ENCODE assay signal across 1 cellular context in the genomic region with DNA sequence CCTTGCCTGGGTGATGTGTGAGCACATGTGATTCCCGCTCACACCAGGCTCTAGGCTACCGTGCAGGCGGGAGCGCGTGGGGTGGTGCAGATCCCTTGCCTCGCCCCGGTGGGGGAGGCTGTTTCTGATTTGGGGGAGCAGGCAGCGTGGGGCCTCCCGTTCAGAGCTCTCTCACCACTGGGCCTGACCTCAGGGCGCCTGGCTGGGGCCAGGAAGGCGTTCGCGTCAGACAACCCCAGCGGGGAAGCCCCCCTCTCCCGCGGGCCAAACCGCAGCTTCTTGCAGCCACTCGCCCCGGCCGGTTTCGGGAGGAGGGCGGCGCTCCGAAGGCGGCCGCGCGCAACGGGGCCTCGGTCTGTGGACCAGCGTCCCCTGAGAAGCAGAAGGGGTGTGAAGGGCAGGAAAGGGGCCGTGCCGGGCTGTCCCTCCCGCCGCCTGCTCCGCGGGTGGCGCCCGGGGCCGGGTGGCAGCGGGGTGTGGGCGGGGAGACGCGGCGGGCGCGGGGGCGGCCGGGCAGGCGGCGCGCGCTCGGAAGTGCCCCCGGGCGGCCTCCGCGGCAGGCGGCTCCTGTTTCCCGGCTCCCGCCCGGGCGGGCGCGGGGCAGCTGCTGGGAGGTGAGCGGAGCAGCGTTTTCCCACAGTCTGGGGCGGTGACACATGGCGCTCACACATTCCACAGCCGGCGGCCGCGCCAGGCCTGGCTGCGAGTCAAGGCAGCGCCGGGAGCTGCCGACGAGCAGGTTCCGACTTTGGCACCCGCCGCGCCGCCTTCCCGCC.
TF ChIP-seq lines count a peak whose summit lies in the region.

No MANE protein-coding gene starts in this region.

TF ChIP-seq in HepG2, 621 proteins besides CTCF, POLR2A, EP300 and RAD21 (continued from another document and continues in another):
- TF ChIP-seq ZNF136 (CRISPR knock-in tag; IDR thresholded peaks at IDR 0.05; ENCODE audit: low read depth) (0 out of 2 replicates have a peak, but pooled peaks have one; percentile 56), SP2 (CRISPR knock-in tag; IDR thresholded peaks at IDR 0.05) (0 out of 2 replicates have a peak, but pooled peaks have one; percentile 41), NFATC3 (CRISPR knock-in tag; IDR thresholded peaks at IDR 0.05) (peak; percentile 91; the same call in 1 of the 2 replicates), JDP2 (CRISPR knock-in tag; IDR thresholded peaks at IDR 0.05; ENCODE audit: borderline replicate concordance) (peak; percentile 33; the same call in 1 of the 2 replicates), ZZZ3 (CRISPR knock-in tag; IDR thresholded peaks at IDR 0.05; ENCODE audit: borderline replicate concordance) (peak; percentile 59; the same call in 1 of the 2 replicates), GLI4 (CRISPR knock-in tag; IDR thresholded peaks at IDR 0.05; ENCODE audit: borderline replicate concordance) (peak; percentile 18; the same call in 1 of the 2 replicates), RBAK (CRISPR knock-in tag; IDR thresholded peaks at IDR 0.05) (no peak), ZNF281 (CRISPR knock-in tag; IDR thresholded peaks at IDR 0.05; ENCODE audit: borderline replicate concordance) (peak; percentile 75; the same call in 1 of the 2 replicates), ZNF598 (CRISPR knock-in tag; IDR thresholded peaks at IDR 0.05; ENCODE audit: borderline replicate concordance) (peak; percentile 10; the same call in 1 of the 2 replicates), ATRX (CRISPR knock-in tag; IDR thresholded peaks at IDR 0.05; ENCODE audit: borderline replicate concordance) (no peak), ZNF350 (CRISPR knock-in tag; IDR thresholded peaks at IDR 0.05; ENCODE audit: borderline replicate concordance, low read depth) (peak; percentile 62), SP140L (CRISPR knock-in tag; IDR thresholded peaks at IDR 0.05; ENCODE audit: borderline replicate concordance) (0 out of 2 replicates have a peak, but pooled peaks have one; percentile 51), ZNF260 (CRISPR knock-in tag; IDR thresholded peaks at IDR 0.05; ENCODE audit: borderline replicate concordance, low read depth) (peak; percentile 83; the same call in 1 of the 2 replicates), ZNF616 (CRISPR knock-in tag; IDR thresholded peaks at IDR 0.05; ENCODE audit: low read depth) (peak; percentile 98), CENPX (CRISPR knock-in tag; IDR thresholded peaks at IDR 0.05) (no peak), MTF2 (CRISPR knock-in tag; IDR thresholded peaks at IDR 0.05; ENCODE audit: borderline replicate concordance) (no peak), REPIN1 (CRISPR knock-in tag; IDR thresholded peaks at IDR 0.05; ENCODE audit: borderline replicate concordance, low read depth) (no peak; the same call in 1 of the 2 replicates), ZNF558 (CRISPR knock-in tag; IDR thresholded peaks at IDR 0.05; ENCODE audit: borderline replicate concordance) (peak; percentile 79; the same call in 1 of the 2 replicates), ZNF33B (CRISPR knock-in tag; IDR thresholded peaks at IDR 0.05) (peak; percentile 96; the same call in 1 of the 2 replicates), FOXP1 (IDR thresholded peaks at IDR 0.05) (no peak), FOXP1 (CRISPR knock-in tag; IDR thresholded peaks at IDR 0.05) (no peak), ZNF225 (CRISPR knock-in tag; IDR thresholded peaks at IDR 0.05) (peak; percentile 97), ZNF776 (CRISPR knock-in tag; IDR thresholded peaks at IDR 0.05) (0 out of 2 replicates have a peak, but pooled peaks have one; percentile 91), ESRRA (CRISPR knock-in tag; IDR thresholded peaks at IDR 0.05; ENCODE audit: low read depth) (peak; percentile 90), TBX2 (CRISPR knock-in tag; IDR thresholded peaks at IDR 0.05; ENCODE audit: borderline replicate concordance) (peak; percentile 74), HNRNPK (IDR thresholded peaks at IDR 0.05; ENCODE audit: low read depth, low read length, poor library complexity, severe bottlenecking) (peak; percentile 15), RNF2 (conservative IDR thresholded peaks at IDR 0.05; ENCODE audit: low read depth) (peak; percentile 96), ZNF563 (CRISPR knock-in tag; IDR thresholded peaks at IDR 0.05) (peak; percentile 98), POGK (CRISPR knock-in tag; conservative IDR thresholded peaks at IDR 0.05) (peak; percentile 94), DPF2 (CRISPR knock-in tag; IDR thresholded peaks at IDR 0.05; ENCODE audit: borderline replicate concordance, low read depth) (no peak), ZNF550 (CRISPR knock-in tag; IDR thresholded peaks at IDR 0.05; ENCODE audit: borderline replicate concordance) (no peak), ZSCAN30 (CRISPR knock-in tag; IDR thresholded peaks at IDR 0.05) (no peak), ZNF619 (CRISPR knock-in tag; IDR thresholded peaks at IDR 0.05) (no peak), PLRG1 (conservative IDR thresholded peaks at IDR 0.05) (no peak), HMG20A (CRISPR knock-in tag; IDR thresholded peaks at IDR 0.05; ENCODE audit: borderline replicate concordance) (peak; percentile 60; the same call in 1 of the 2 replicates), RBFOX2 (IDR thresholded peaks at IDR 0.05; ENCODE audit: low read depth, low read length) (peak; percentile 60), FOXA3 (CRISPR knock-in tag; IDR thresholded peaks at IDR 0.05) (peak; percentile 57), YEATS4 (CRISPR knock-in tag; IDR thresholded peaks at IDR 0.05; ENCODE audit: borderline replicate concordance) (peak; percentile 53; the same call in 1 of the 2 replicates), ATF2 (CRISPR knock-in tag; IDR thresholded peaks at IDR 0.05) (peak; percentile 86; the same call in 1 of the 2 replicates), FOSL2 (CRISPR knock-in tag; IDR thresholded peaks at IDR 0.05) (peak; percentile 55), HDAC1 (CRISPR knock-in tag; IDR thresholded peaks at IDR 0.05) (peak; percentile 77)
- TF ChIP-seq, protein P1, sequence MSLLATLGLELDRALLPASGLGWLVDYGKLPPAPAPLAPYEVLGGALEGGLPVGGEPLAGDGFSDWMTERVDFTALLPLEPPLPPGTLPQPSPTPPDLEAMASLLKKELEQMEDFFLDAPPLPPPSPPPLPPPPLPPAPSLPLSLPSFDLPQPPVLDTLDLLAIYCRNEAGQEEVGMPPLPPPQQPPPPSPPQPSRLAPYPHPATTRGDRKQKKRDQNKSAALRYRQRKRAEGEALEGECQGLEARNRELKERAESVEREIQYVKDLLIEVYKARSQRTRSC (CRISPR knock-in tag; IDR thresholded peaks at IDR 0.05; ENCODE audit: low read depth): peak; percentile 3
- TF ChIP-seq, protein P2, sequence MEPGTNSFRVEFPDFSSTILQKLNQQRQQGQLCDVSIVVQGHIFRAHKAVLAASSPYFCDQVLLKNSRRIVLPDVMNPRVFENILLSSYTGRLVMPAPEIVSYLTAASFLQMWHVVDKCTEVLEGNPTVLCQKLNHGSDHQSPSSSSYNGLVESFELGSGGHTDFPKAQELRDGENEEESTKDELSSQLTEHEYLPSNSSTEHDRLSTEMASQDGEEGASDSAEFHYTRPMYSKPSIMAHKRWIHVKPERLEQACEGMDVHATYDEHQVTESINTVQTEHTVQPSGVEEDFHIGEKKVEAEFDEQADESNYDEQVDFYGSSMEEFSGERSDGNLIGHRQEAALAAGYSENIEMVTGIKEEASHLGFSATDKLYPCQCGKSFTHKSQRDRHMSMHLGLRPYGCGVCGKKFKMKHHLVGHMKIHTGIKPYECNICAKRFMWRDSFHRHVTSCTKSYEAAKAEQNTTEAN (CRISPR knock-in tag; conservative IDR thresholded peaks at IDR 0.05): peak; percentile 97
- TF ChIP-seq, protein P3, sequence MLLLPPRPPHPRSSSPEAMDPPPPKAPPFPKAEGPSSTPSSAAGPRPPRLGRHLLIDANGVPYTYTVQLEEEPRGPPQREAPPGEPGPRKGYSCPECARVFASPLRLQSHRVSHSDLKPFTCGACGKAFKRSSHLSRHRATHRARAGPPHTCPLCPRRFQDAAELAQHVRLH (CRISPR knock-in tag; IDR thresholded peaks at IDR 0.05; ENCODE audit: borderline replicate concordance, low read depth): peak; percentile 93
- TF ChIP-seq, protein P4, sequence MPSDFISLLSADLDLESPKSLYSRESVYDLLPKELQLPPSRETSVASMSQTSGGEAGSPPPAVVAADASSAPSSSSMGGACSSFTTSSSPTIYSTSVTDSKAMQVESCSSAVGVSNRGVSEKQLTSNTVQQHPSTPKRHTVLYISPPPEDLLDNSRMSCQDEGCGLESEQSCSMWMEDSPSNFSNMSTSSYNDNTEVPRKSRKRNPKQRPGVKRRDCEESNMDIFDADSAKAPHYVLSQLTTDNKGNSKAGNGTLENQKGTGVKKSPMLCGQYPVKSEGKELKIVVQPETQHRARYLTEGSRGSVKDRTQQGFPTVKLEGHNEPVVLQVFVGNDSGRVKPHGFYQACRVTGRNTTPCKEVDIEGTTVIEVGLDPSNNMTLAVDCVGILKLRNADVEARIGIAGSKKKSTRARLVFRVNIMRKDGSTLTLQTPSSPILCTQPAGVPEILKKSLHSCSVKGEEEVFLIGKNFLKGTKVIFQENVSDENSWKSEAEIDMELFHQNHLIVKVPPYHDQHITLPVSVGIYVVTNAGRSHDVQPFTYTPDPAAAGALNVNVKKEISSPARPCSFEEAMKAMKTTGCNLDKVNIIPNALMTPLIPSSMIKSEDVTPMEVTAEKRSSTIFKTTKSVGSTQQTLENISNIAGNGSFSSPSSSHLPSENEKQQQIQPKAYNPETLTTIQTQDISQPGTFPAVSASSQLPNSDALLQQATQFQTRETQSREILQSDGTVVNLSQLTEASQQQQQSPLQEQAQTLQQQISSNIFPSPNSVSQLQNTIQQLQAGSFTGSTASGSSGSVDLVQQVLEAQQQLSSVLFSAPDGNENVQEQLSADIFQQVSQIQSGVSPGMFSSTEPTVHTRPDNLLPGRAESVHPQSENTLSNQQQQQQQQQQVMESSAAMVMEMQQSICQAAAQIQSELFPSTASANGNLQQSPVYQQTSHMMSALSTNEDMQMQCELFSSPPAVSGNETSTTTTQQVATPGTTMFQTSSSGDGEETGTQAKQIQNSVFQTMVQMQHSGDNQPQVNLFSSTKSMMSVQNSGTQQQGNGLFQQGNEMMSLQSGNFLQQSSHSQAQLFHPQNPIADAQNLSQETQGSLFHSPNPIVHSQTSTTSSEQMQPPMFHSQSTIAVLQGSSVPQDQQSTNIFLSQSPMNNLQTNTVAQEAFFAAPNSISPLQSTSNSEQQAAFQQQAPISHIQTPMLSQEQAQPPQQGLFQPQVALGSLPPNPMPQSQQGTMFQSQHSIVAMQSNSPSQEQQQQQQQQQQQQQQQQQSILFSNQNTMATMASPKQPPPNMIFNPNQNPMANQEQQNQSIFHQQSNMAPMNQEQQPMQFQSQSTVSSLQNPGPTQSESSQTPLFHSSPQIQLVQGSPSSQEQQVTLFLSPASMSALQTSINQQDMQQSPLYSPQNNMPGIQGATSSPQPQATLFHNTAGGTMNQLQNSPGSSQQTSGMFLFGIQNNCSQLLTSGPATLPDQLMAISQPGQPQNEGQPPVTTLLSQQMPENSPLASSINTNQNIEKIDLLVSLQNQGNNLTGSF (CRISPR knock-in tag; IDR thresholded peaks at IDR 0.05): peak; percentile 99
- TF ChIP-seq, protein P5, sequence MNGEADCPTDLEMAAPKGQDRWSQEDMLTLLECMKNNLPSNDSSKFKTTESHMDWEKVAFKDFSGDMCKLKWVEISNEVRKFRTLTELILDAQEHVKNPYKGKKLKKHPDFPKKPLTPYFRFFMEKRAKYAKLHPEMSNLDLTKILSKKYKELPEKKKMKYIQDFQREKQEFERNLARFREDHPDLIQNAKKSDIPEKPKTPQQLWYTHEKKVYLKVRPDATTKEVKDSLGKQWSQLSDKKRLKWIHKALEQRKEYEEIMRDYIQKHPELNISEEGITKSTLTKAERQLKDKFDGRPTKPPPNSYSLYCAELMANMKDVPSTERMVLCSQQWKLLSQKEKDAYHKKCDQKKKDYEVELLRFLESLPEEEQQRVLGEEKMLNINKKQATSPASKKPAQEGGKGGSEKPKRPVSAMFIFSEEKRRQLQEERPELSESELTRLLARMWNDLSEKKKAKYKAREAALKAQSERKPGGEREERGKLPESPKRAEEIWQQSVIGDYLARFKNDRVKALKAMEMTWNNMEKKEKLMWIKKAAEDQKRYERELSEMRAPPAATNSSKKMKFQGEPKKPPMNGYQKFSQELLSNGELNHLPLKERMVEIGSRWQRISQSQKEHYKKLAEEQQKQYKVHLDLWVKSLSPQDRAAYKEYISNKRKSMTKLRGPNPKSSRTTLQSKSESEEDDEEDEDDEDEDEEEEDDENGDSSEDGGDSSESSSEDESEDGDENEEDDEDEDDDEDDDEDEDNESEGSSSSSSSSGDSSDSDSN (CRISPR knock-in tag; IDR thresholded peaks at IDR 0.05): peak; percentile 65
